Comparison of ENCODE assay signal across 9 cellular contexts in genomic region chr12:4275869-4276253, GRCh38. TPM values are rescaled to one million over a fixed set of nuclear protein-coding genes. Genes with fewer than 3 reads are reported as not detected.
DNase-seq lines count a peak whose midpoint lies in the region; ATAC-seq, FAIRE-seq and TF ChIP-seq lines count a peak whose summit lies in the region.
"Had no signal": no experiment of that assay in that cellular context is flagged by ENCODE, and none has a peak within 500 bp of the region (broad histone marks: within the 10 kb centered on the region; RNA-seq: fewer than 3 reads in every experiment).

No MANE protein-coding gene starts in this region.

- BruUV-seq in GM12878 (replicated peaks; lab: Mats Ljungman, UMichigan), result no TSS peak

- peak; percentile 31 for FAIRE-seq in GM12878 (lab: Jason Lieb, UNC)

- intact Hi-C loops in GM12878 (cut with micrococcal nuclease; ENCODE audit: unreplicated experiment), result loop anchor here (2.0 to 10.0 kb wide), 2 partner anchors 157 to 311 kb away; no protein-coding TSS in a partner anchor

- H3K4me3 ChIP-seq in GM12878, result peak overlapping the region; percentile 99
- H3K4me3 ChIP-seq in stomach smooth muscle (ENCODE audit: low read length in 2 of 2), result peak overlapping the region; percentile 98

- H3K4me1 ChIP-seq in GM12878 (ENCODE audit: control insufficient read depth, insufficient read depth, low read length), result peaks cover 24% of the 10 kb centered on the region
- H3K4me1 ChIP-seq in stomach smooth muscle (ENCODE audit: control insufficient read depth, insufficient read depth, low read length), result peaks cover 66% of the 10 kb centered on the region

- in situ Hi-C loops in GM12878 (cut with MboI), result loop anchor here (5.0 to 10.0 kb wide), 4 partner anchors 131 to 389 kb away; no protein-coding TSS in a partner anchor

- no peak for ATAC-seq in GM12878
- ATAC-seq in HG03439 (IDR thresholded peaks at IDR 0.05; ENCODE audit: unreplicated experiment), result no peak

- no peak for TF ChIP-seq POLR2A in GM12878 (IDR thresholded peaks at IDR 0.05; ENCODE audit: low read depth, low read length)

- H3K27me3 Mint-ChIP-seq in T-helper 1 cell treated with Interleukin-12 subunit alpha and Interleukin-12 subunit beta and Interleukin-4 antibody, amounts not matched to agents 30 μg/mL and 1 μg/mL, for 36 hours (ENCODE audit: low read depth), result no peaks in the 10 kb centered on the region

- H3K9me3 ChIP-seq in GM12878 (replicated peaks; ENCODE audit: control insufficient read depth, insufficient read depth, low read length) (no peaks in the 10 kb centered on the region), stomach smooth muscle (ENCODE audit: control insufficient read depth in 2 of 2, low read length in 2 of 2) (no peaks in the 10 kb centered on the region)

- SMC1A ChIA-PET in GM12878 (lab: Charles Lee; ENCODE audit: uncharacterized antibody, unreplicated experiment), result interaction anchor here (0.6 to 14.5 kb wide), 25 partner anchors 8 to 391 kb away, joined by 3 to 344 read pairs (median 7); no protein-coding TSS in a partner anchor

- RAD21 ChIA-PET in GM12878 (lab: Charles Lee; ENCODE audit: unreplicated experiment), result interaction anchor here (0.8 to 5.7 kb wide), 21 partner anchors 7 to 402 kb away, joined by 3 to 93 read pairs (median 17); partner anchors contain the start of gene PARP11

- peaks cover 19% of the 10 kb centered on the region for H4K20me1 ChIP-seq in GM12878 (ENCODE audit: control insufficient read depth, insufficient read depth)

- DNase-seq in T-helper 1 cell, result no peak
- no peak for DNase-seq in GM12878 (ENCODE audit: low read depth, low spot score)
- peak; percentile 59 for DNase-seq in left kidney (ENCODE audit: low read depth, low spot score)
- DNase-seq in activated CD4-positive, CD25-positive, alpha-beta regulatory T cell (lab: John Stamatoyannopoulos, UW), result no peak
- no peak for DNase-seq in AG20443 (ENCODE audit: low spot score)

- TF ChIP-seq EP300 in GM12878 (IDR thresholded peaks at IDR 0.05; ENCODE audit: borderline replicate concordance in 1 of 2, control insufficient read depth in 1 of 2, low read depth in 2 of 2, low read length in 2 of 2), result no peak

- POLR2A ChIA-PET in GM12878 (lab: Charles Lee), result interaction anchor here (0.6 to 12.1 kb wide), 9 partner anchors 8 to 237 kb away, joined by 3 to 193 read pairs (median 6); no protein-coding TSS in a partner anchor

- peaks cover 87% of the 10 kb centered on the region for H3K79me2 ChIP-seq in GM12878 (ENCODE audit: control insufficient read depth, insufficient read depth, low read length)

- peaks cover 47% of the 10 kb centered on the region for H3K4me1 Mint-ChIP-seq in T-helper 1 cell treated with Interleukin-12 subunit alpha and Interleukin-12 subunit beta and Interleukin-4 antibody, amounts not matched to agents 30 μg/mL and 1 μg/mL, for 36 hours (ENCODE audit: low read depth)

- peak overlapping the region; percentile 87 for H3K4me3 Mint-ChIP-seq in T-helper 1 cell treated with Interleukin-12 subunit alpha and Interleukin-12 subunit beta and Interleukin-4 antibody, amounts not matched to agents 30 μg/mL and 1 μg/mL, for 36 hours

- H3K27me3 ChIP-seq in GM12878 (replicated peaks in 1 of 2; ENCODE audit: control insufficient read depth in 2 of 2, insufficient read depth in 2 of 2, low read length in 1 of 2), result no peaks in the 10 kb centered on the region
- no peaks in the 10 kb centered on the region for H3K27me3 ChIP-seq in stomach smooth muscle (ENCODE audit: control insufficient read depth in 1 of 2, insufficient read depth in 2 of 2, low read length in 2 of 2)

- no peaks in the 10 kb centered on the region for H3K9me3 Mint-ChIP-seq in T-helper 1 cell treated with Interleukin-12 subunit alpha and Interleukin-12 subunit beta and Interleukin-4 antibody, amounts not matched to agents 30 μg/mL and 1 μg/mL, for 36 hours

- peaks cover 16 to 32% of the 10 kb centered on the region in 2 experiments for H3K36me3 ChIP-seq in GM12878 (ENCODE audit: control insufficient read depth in 2 of 2, insufficient read depth in 2 of 2, low read length in 1 of 2)
- H3K36me3 ChIP-seq in stomach smooth muscle (ENCODE audit: control insufficient read depth in 2 of 2, insufficient read depth in 2 of 2, low read length in 2 of 2), result peaks cover 19 to 28% of the 10 kb centered on the region in 2 donors

- CTCF ChIA-PET in GM12878 (lab: Yijun Ruan, JAX), result interaction anchor here (0.9 to 13.0 kb wide), 31 partner anchors 8 to 402 kb away, joined by 3 to 184 read pairs (median 6); partner anchors contain the start of gene PARP11

- TF ChIP-seq RAD21 in GM12878 (IDR thresholded peaks at IDR 0.05; ENCODE audit: insufficient read depth, low read depth, low read length), result no peak

- no peak for TF ChIP-seq CTCF in GM12878 (IDR thresholded peaks at IDR 0.05 in 2 of 3, conservative IDR thresholded peaks at IDR 0.05 in 1 of 3; ENCODE audit: control insufficient read depth in 2 of 3, extremely low read depth in 1 of 3, insufficient read depth in 1 of 3, low read depth in 3 of 3, low read length in 3 of 3)

- H3K4me2 ChIP-seq in GM12878 (ENCODE audit: control insufficient read depth, insufficient read depth), result peak overlapping the region; percentile 76

- H3K9ac ChIP-seq in GM12878 (ENCODE audit: control insufficient read depth, insufficient read depth, low read length) (peak overlapping the region; percentile 96), stomach smooth muscle (ENCODE audit: low read length in 2 of 2) (peak overlapping the region; percentile 96 to 99)

- peaks cover 59% of the 10 kb centered on the region for H3K36me3 Mint-ChIP-seq in T-helper 1 cell treated with Interleukin-12 subunit alpha and Interleukin-12 subunit beta and Interleukin-4 antibody, amounts not matched to agents 30 μg/mL and 1 μg/mL, for 36 hours (ENCODE audit: low read depth)

- H3K27ac ChIP-seq in GM12878 (ENCODE audit: control insufficient read depth, insufficient read depth), result peak overlapping the region; percentile 86
- peak overlapping the region; percentile 92 for H3K27ac ChIP-seq in stomach smooth muscle (ENCODE audit: low read length)

- H3K27ac Mint-ChIP-seq in T-helper 1 cell treated with Interleukin-12 subunit alpha and Interleukin-12 subunit beta and Interleukin-4 antibody, amounts not matched to agents 30 μg/mL and 1 μg/mL, for 36 hours, result peak overlapping the region; percentile 96

- no peak overlapping the region for H2AFZ ChIP-seq in GM12878 (ENCODE audit: control insufficient read depth, low read depth, low read length)

- WGBS in GM12878 (ENCODE audit: insufficient coverage, insufficient replicate concordance, low lambda C conversion rate, missing lambda C conversion rate), result 91% methylated on average over 12 of the region's 12 CpGs

TF ChIP-seq in GM12878, 131 proteins besides CTCF, POLR2A, EP300 and RAD21 (continues in another document):
- TF ChIP-seq ATF7 (IDR thresholded peaks at IDR 0.05; ENCODE audit: low read depth), result 0 out of 2 replicates have a peak, but pooled peaks have one; percentile 7
- TF ChIP-seq NKRF (conservative IDR thresholded peaks at IDR 0.05), result no peak
- no peak for TF ChIP-seq ZNF622 (IDR thresholded peaks at IDR 0.05)

RNA-seq across cellular contexts. Expression of gene CCND2, which starts 2.3 kb away (rescaled TPM):
- total RNA-seq in GM12878 (2013; cell fraction: nucleolus; rRNA removed), result 335 and 378 TPM in 2 replicates
- total RNA-seq in GM12878 (2014; rRNA removed) (141 and 159 TPM in 2 replicates), GM12878 (2014; rRNA removed; fragmentation: Illumina TruSeq; extraction: Trizol) (162 and 163 TPM in 2 replicates), GM12878 (2021) (248 and 260 TPM in 2 replicates)
- polyA plus RNA-seq in GM12878 (2011; ENCODE audit: low read depth), result 36.8 TPM
- polyA plus RNA-seq in GM12878 (2011; rRNA removed) (256 and 263 TPM in 2 replicates), GM12878 (2014; fragmentation: Illumina TruSeq; extraction: Trizol) (37.5 and 44.7 TPM in 2 replicates), GM12878 (2014; fragmentation: Nextera tagmentation; extraction: Ambion mirVana) (100 to 1,000 TPM in 1 of 2 experiments, 10 to 100 TPM in 1; 30.1 to 100 TPM), GM12878 (2014; rRNA removed) (73.6 and 78.9 TPM in 2 replicates), GM12878 (2016; fragmentation: Nextera tagmentation; extraction: Ambion mirVana) (100 to 1,000 TPM; 183 to 200 TPM)
- 171 and 198 TPM in 2 replicates for polyA plus RNA-seq in GM12878 (2011; cell fraction: cytosol; rRNA removed)
- 186 and 241 TPM in 2 replicates for polyA plus RNA-seq in GM12878 (2011; cell fraction: nucleus; rRNA removed)
- 55.9 and 67.6 TPM in 2 replicates for polyA plus RNA-seq in GM12878 (2012)
- 651 and 710 TPM in 2 replicates for polyA minus RNA-seq in GM12878 (2011; rRNA and poly(A)+ RNA removed)
- 245 and 274 TPM in 2 replicates for polyA minus RNA-seq in GM12878 (2011; cell fraction: cytosol; rRNA and poly(A)+ RNA removed)
- 123 and 187 TPM in 2 replicates for polyA minus RNA-seq in GM12878 (2011; cell fraction: nucleus; rRNA and poly(A)+ RNA removed)
- total RNA-seq: A172 had no signal

RNA-seq across cellular contexts. Expression of gene TIGAR, which starts 45.2 kb away (rescaled TPM):
- 3.7 and 4.3 TPM in 2 replicates for total RNA-seq in GM12878 (2013; cell fraction: nucleolus; rRNA removed)
- total RNA-seq in GM12878 (2014; rRNA removed) (8.7 and 10.6 TPM in 2 replicates), GM12878 (2014; rRNA removed; fragmentation: Illumina TruSeq; extraction: Trizol) (10.4 and 10.7 TPM in 2 replicates), GM12878 (2021) (7.6 and 11.5 TPM in 2 replicates)
- polyA plus RNA-seq in GM12878 (2011; ENCODE audit: low read depth), result 5.8 TPM
- polyA plus RNA-seq in GM12878 (2011; rRNA removed) (10.1 and 39.4 TPM in 2 replicates), GM12878 (2014; fragmentation: Illumina TruSeq; extraction: Trizol) (18.9 and 21.8 TPM in 2 replicates), GM12878 (2014; fragmentation: Nextera tagmentation; extraction: Ambion mirVana) (10 to 100 TPM; 32.9 to 45.7 TPM), GM12878 (2014; rRNA removed) (14.1 and 15.9 TPM in 2 replicates), GM12878 (2016; fragmentation: Nextera tagmentation; extraction: Ambion mirVana) (10 to 100 TPM; 39.0 to 40.6 TPM)
- polyA plus RNA-seq in GM12878 (2011; cell fraction: cytosol; rRNA removed), result 4.1 and 5.4 TPM in 2 replicates
- 3.6 and 4.6 TPM in 2 replicates for polyA plus RNA-seq in GM12878 (2011; cell fraction: nucleus; rRNA removed)
- 7.6 and 8.1 TPM in 2 replicates for polyA plus RNA-seq in GM12878 (2012)
- 2.7 and 3.1 TPM in 2 replicates for polyA minus RNA-seq in GM12878 (2011; rRNA and poly(A)+ RNA removed)
- 0.67 and 1.2 TPM in 2 replicates for polyA minus RNA-seq in GM12878 (2011; cell fraction: cytosol; rRNA and poly(A)+ RNA removed)
- polyA minus RNA-seq in GM12878 (2011; cell fraction: nucleus; rRNA and poly(A)+ RNA removed), result 2.2 and 5.0 TPM in 2 replicates
